In the genomic region with DNA sequence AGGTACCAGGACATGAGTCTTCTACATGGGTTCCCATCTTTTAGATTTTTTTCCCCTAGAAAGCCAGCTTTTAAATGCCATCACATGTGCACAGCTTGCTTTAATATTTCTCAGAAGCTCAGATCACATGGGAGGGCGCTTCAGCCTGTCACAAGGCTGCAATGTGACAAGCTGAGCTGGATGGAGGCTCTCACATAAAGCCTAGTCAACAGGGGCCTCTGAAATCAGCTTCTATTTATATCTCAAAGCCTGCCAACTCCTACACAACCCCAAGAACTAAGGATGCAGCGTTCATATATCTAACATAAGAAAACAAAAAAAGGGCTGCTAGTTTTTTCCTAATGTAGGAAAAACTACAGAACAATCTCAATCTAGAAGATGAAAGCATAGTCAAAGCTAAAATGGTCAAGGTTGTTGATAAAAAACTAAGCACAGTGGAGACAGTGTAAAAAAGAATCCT, we compare ENCODE assay signal across 8 cellular contexts. TPM values are rescaled to one million over a fixed set of nuclear protein-coding genes. Genes with fewer than 3 reads are reported as not detected.
DNase-seq lines count a peak whose midpoint lies in the region; ATAC-seq lines count a peak whose summit lies in the region.

No MANE protein-coding gene starts in this region.

- H3K4me1 Mint-ChIP-seq in stimulated activated memory B cell treated with anti-CD40 and anti-IgM and Interleukin-4, amounts not matched to agents 10 μg/mL and 1 μg/mL and 100 μg/mL, for 72 hours = peaks cover 48% of the 10 kb centered on the region

- 1 to 6% methylated on average over 2 of the region's 2 CpGs for WGBS in esophagus, 2 donors

- H3K27me3 ChIP-seq in esophagus (ENCODE audit: control insufficient read depth in 1 of 2, insufficient read depth in 2 of 2, low read length in 2 of 2) (no peaks in the 10 kb centered on the region), mucosa of rectum (ENCODE audit: control insufficient read depth in 2 of 2, insufficient read depth in 2 of 2, low read length in 2 of 2) (no peaks in the 10 kb centered on the region)

- H3K4me1 ChIP-seq in esophagus (ENCODE audit: control insufficient read depth in 2 of 2, insufficient read depth in 2 of 2, low read length in 1 of 2) = no peaks in the 10 kb centered on the region
- H3K4me1 ChIP-seq in mucosa of rectum (ENCODE audit: control insufficient read depth in 2 of 2, insufficient read depth in 2 of 2, low read length in 2 of 2) = peaks cover 26 to 33% of the 10 kb centered on the region in 2 donors

- H3K9me3 ChIP-seq in esophagus (ENCODE audit: control insufficient read depth in 2 of 2, insufficient read depth in 1 of 2, low read depth in 1 of 2, low read length in 1 of 2) = no peaks in the 10 kb centered on the region
- H3K9me3 ChIP-seq in mucosa of rectum (ENCODE audit: control insufficient read depth in 2 of 2, low read length in 2 of 2) = no peaks in the 10 kb centered on the region

- ATAC-seq in HG02870 (IDR thresholded peaks at IDR 0.05; ENCODE audit: unreplicated experiment) = peak; percentile 35
- no peak for ATAC-seq in stimulated activated memory B cell treated with anti-CD40 and anti-IgM and Interleukin-4, amounts not matched to agents 10 μg/mL and 1 μg/mL and 100 μg/mL, for 72 hours

- peak overlapping the region; percentile 81 to 88 for H3K27ac ChIP-seq in esophagus (ENCODE audit: low read depth in 2 of 2, low read length in 1 of 2)
- H3K27ac ChIP-seq in mucosa of rectum (ENCODE audit: low read depth in 2 of 2, low read length in 2 of 2) = peak overlapping the region; percentile 100

- H3K4me3 Mint-ChIP-seq in stimulated activated memory B cell treated with anti-CD40 and anti-IgM and Interleukin-4, amounts not matched to agents 10 μg/mL and 1 μg/mL and 100 μg/mL, for 72 hours = peak overlapping the region; percentile 95

- peak overlapping the region; percentile 90 to 100 for H3K9ac ChIP-seq in mucosa of rectum (ENCODE audit: low read depth in 1 of 2, low read length in 2 of 2)

- H3K27ac Mint-ChIP-seq in stimulated activated memory B cell treated with anti-CD40 and anti-IgM and Interleukin-4, amounts not matched to agents 10 μg/mL and 1 μg/mL and 100 μg/mL, for 72 hours = peak overlapping the region; percentile 99

- H3K27me3 Mint-ChIP-seq in stimulated activated memory B cell treated with anti-CD40 and anti-IgM and Interleukin-4, amounts not matched to agents 10 μg/mL and 1 μg/mL and 100 μg/mL, for 72 hours = no peaks in the 10 kb centered on the region

- H3K36me3 Mint-ChIP-seq in stimulated activated memory B cell treated with anti-CD40 and anti-IgM and Interleukin-4, amounts not matched to agents 10 μg/mL and 1 μg/mL and 100 μg/mL, for 72 hours = peaks cover 21% of the 10 kb centered on the region

- H3K4me3 ChIP-seq in esophagus (ENCODE audit: low read depth in 1 of 2, low read length in 2 of 2) (peak overlapping the region in 1 of 2 donors; percentile 66), mucosa of rectum (ENCODE audit: low read length in 2 of 2) (peak overlapping the region; percentile 74 to 92)

- H3K9me3 Mint-ChIP-seq in stimulated activated memory B cell treated with anti-CD40 and anti-IgM and Interleukin-4, amounts not matched to agents 10 μg/mL and 1 μg/mL and 100 μg/mL, for 72 hours = no peaks in the 10 kb centered on the region

- DNase-seq in activated CD4-positive, alpha-beta T cell treated with anti-CD3 and anti-CD28 coated beads for 24 hours (ENCODE audit: low read depth in 2 of 2) = peak; percentile 5 to 28
- DNase-seq in activated CD4-positive, alpha-beta T cell treated with anti-CD3 and anti-CD28 coated beads for 1 hour = no peak
- DNase-seq in NCI-H226 = peak; percentile 18
- peak; percentile 13 for DNase-seq in activated T-cell treated with anti-CD3 and anti-CD28 coated beads for 48 hours (ENCODE audit: low read depth)

- no peaks in the 10 kb centered on the region for H3K36me3 ChIP-seq in esophagus (ENCODE audit: control insufficient read depth in 2 of 2, insufficient read depth in 2 of 2, low read length in 1 of 2)
- H3K36me3 ChIP-seq in mucosa of rectum (ENCODE audit: control insufficient read depth in 2 of 2, insufficient read depth in 2 of 2, low read length in 2 of 2) = peaks cover 22 to 26% of the 10 kb centered on the region in 2 donors

RNA-seq across cellular contexts. Expression of a gene that starts 2.3 kb away (rescaled TPM):
- polyA plus RNA-seq in esophagus = 100 to 1,000 TPM; 124 to 155 TPM
